ENCODE assay signal across 2 cellular contexts in genomic region chr1:228157381-228158126, GRCh38.
TF ChIP-seq lines count a peak whose summit lies in the region.

No MANE protein-coding gene starts in this region.

TF ChIP-seq in IMR-90, 13 proteins besides CTCF, POLR2A, EP300 and RAD21:
- TF ChIP-seq BHLHE40 (IDR thresholded peaks at IDR 0.05; ENCODE audit: low read depth, low read length) (no peak), MAFK (IDR thresholded peaks at IDR 0.05; ENCODE audit: low read depth, low read length) (no peak)

TF ChIP-seq in H1, 55 proteins besides CTCF, POLR2A, EP300 and RAD21:
- TF ChIP-seq TCF12 (IDR thresholded peaks at IDR 0.05; ENCODE audit: low read depth, low read length) (no peak), TAF7 (optimal IDR thresholded peaks at IDR 0.05; ENCODE audit: borderline replicate concordance, low read depth, low read length) (no peak), CEBPB (IDR thresholded peaks at IDR 0.05; ENCODE audit: low read depth, low read length) (no peak), YY1 (IDR thresholded peaks at IDR 0.05; ENCODE audit: low read depth, low read length) (no peak), SIN3A (conservative IDR thresholded peaks at IDR 0.05 in 1 of 2, IDR thresholded peaks at IDR 0.05 in 1 of 2; ENCODE audit: low read depth in 1 of 2, low read length in 2 of 2) (no peak), SP1 (IDR thresholded peaks at IDR 0.05; ENCODE audit: low read depth, low read length) (no peak), JUN (IDR thresholded peaks at IDR 0.05; ENCODE audit: low read depth, low read length) (no peak), TBP (IDR thresholded peaks at IDR 0.05; ENCODE audit: low read depth, low read length) (no peak), POLR2AphosphoS5 (IDR thresholded peaks at IDR 0.05; ENCODE audit: low read depth, low read length) (no peak), ATF2 (IDR thresholded peaks at IDR 0.05; ENCODE audit: low read length) (no peak), USF2 (IDR thresholded peaks at IDR 0.05; ENCODE audit: low read length) (no peak), RBBP5 (IDR thresholded peaks at IDR 0.05; ENCODE audit: borderline replicate concordance, low read depth, low read length) (no peak), KDM5A (IDR thresholded peaks at IDR 0.05; ENCODE audit: low read length) (no peak), CTBP2 (IDR thresholded peaks at IDR 0.05; ENCODE audit: borderline replicate concordance, insufficient read depth, insufficient read length, low read length) (no peak)
